In genomic region chr19:39845172-39845571, GRCh38 we compare ENCODE assay signal across 8 cellular contexts. TPM values are rescaled to one million over a fixed set of nuclear protein-coding genes. Genes with fewer than 3 reads are reported as not detected.
DNase-seq lines count a peak whose midpoint lies in the region; ATAC-seq, FAIRE-seq and TF ChIP-seq lines count a peak whose summit lies in the region.

No MANE protein-coding gene starts in this region.

- peaks cover 59% of the 10 kb centered on the region for H3K79me2 ChIP-seq in astrocyte (ENCODE audit: insufficient read depth, low read length)

- no peak for DNase-seq in stimulated activated naive CD8-positive, alpha-beta T cell treated with anti-CD3 and anti-CD28 coated beads, Interleukin-15, Interleukin-2, amounts not matched to agents 100 U/mL and 50 U/mL, for 24 hours
- DNase-seq in astrocyte (ENCODE audit: low read depth), result no peak
- no peak for DNase-seq in lung (ENCODE audit: low spot score)
- DNase-seq in vagina (ENCODE audit: extremely low spot score in 2 of 2), result no peak
- DNase-seq in NCI-H2107 treated with DMSO at 0.1 percent for 48 hours (lab: John Stamatoyannopoulos, UW; ENCODE audit: unreplicated experiment), result no peak

- 22 to 27% methylated on average over 5 of the region's 5 CpGs for WGBS in lung, 2 donors

- peak overlapping the region; percentile 96 for H3K4me3 ChIP-seq in astrocyte (ENCODE audit: insufficient read depth, low read depth, low read length)
- peak overlapping the region; percentile 78 for H3K4me3 ChIP-seq in lung
- peak overlapping the region; percentile 78 to 92 for H3K4me3 ChIP-seq in vagina

- H3K4me1 Mint-ChIP-seq in stimulated activated naive CD8-positive, alpha-beta T cell treated with anti-CD3 and anti-CD28 coated beads, Interleukin-15, Interleukin-2, amounts not matched to agents 100 ng/mL and 50 ng/mL, for 24 hours (ENCODE audit: low read depth), result peaks cover 54% of the 10 kb centered on the region
- peaks cover 40% of the 10 kb centered on the region for H3K4me1 Mint-ChIP-seq in astrocyte (ENCODE audit: low read depth, unreplicated experiment)

- H3K27me3 Mint-ChIP-seq in stimulated activated naive CD8-positive, alpha-beta T cell treated with anti-CD3 and anti-CD28 coated beads, Interleukin-15, Interleukin-2, amounts not matched to agents 100 ng/mL and 50 ng/mL, for 24 hours, result no peaks in the 10 kb centered on the region
- H3K27me3 Mint-ChIP-seq in astrocyte (ENCODE audit: low read depth, unreplicated experiment), result no peaks in the 10 kb centered on the region

- ATAC-seq in stimulated activated naive CD8-positive, alpha-beta T cell treated with anti-CD3 and anti-CD28 coated beads, Interleukin-15, Interleukin-2, amounts not matched to agents 100 U/mL and 50 U/mL, for 24 hours, result no peak
- ATAC-seq in lung (ENCODE audit: insufficient read depth, low FRiP score) (no peak), GM19397 (IDR thresholded peaks at IDR 0.05; ENCODE audit: unreplicated experiment) (no peak), GM18520 (IDR thresholded peaks at IDR 0.05; ENCODE audit: unreplicated experiment) (no peak)

- peaks cover 49% of the 10 kb centered on the region for H3K36me3 Mint-ChIP-seq in stimulated activated naive CD8-positive, alpha-beta T cell treated with anti-CD3 and anti-CD28 coated beads, Interleukin-15, Interleukin-2, amounts not matched to agents 100 ng/mL and 50 ng/mL, for 24 hours (ENCODE audit: low read depth)
- H3K36me3 Mint-ChIP-seq in astrocyte (ENCODE audit: low read depth, unreplicated experiment), result no peaks in the 10 kb centered on the region

- H3K4me1 ChIP-seq in astrocyte (ENCODE audit: insufficient read depth, low read length) (peaks cover 25% of the 10 kb centered on the region), lung (ENCODE audit: control insufficient read depth in 2 of 2, insufficient read depth in 2 of 2, low read length in 2 of 2) (peaks cover 11 to 13% of the 10 kb centered on the region in 2 donors), vagina (peaks cover 46% of the 10 kb centered on the region)

- H3K9ac ChIP-seq in astrocyte (ENCODE audit: low read length), result peak overlapping the region; percentile 96

- no peaks in the 10 kb centered on the region for H3K9me3 ChIP-seq in astrocyte (ENCODE audit: insufficient read depth, low read depth, low read length)
- H3K9me3 ChIP-seq in lung (ENCODE audit: control insufficient read depth in 2 of 2, insufficient read depth in 1 of 2, low read length in 1 of 2), result no peaks in the 10 kb centered on the region
- no peaks in the 10 kb centered on the region for H3K9me3 ChIP-seq in vagina

- no peaks in the 10 kb centered on the region for H3K27me3 ChIP-seq in astrocyte (ENCODE audit: insufficient read depth, low read length)
- H3K27me3 ChIP-seq in lung (ENCODE audit: control insufficient read depth, insufficient read depth), result no peaks in the 10 kb centered on the region
- no peaks in the 10 kb centered on the region for H3K27me3 ChIP-seq in vagina

- H3K27ac Mint-ChIP-seq in stimulated activated naive CD8-positive, alpha-beta T cell treated with anti-CD3 and anti-CD28 coated beads, Interleukin-15, Interleukin-2, amounts not matched to agents 100 ng/mL and 50 ng/mL, for 24 hours, result peak overlapping the region; percentile 96
- peak overlapping the region; percentile 18 for H3K27ac Mint-ChIP-seq in astrocyte (ENCODE audit: unreplicated experiment)

- H4K20me1 ChIP-seq in astrocyte (ENCODE audit: insufficient read depth, low read length), result peaks cover 46% of the 10 kb centered on the region

- H2AFZ ChIP-seq in astrocyte (ENCODE audit: low read depth, low read length), result no peak overlapping the region

- H3K36me3 ChIP-seq in astrocyte (ENCODE audit: insufficient read depth, low read length), result no peaks in the 10 kb centered on the region
- H3K36me3 ChIP-seq in lung (ENCODE audit: control insufficient read depth in 2 of 2, insufficient read depth in 2 of 2, low read length in 2 of 2), result peaks cover 0 to under 1% of the 10 kb centered on the region in 2 donors
- peaks cover 0 to under 1% of the 10 kb centered on the region in 2 donors for H3K36me3 ChIP-seq in vagina

- peak overlapping the region; percentile 69 for H3K27ac ChIP-seq in astrocyte (ENCODE audit: low read depth, low read length)
- no peak overlapping the region for H3K27ac ChIP-seq in lung (ENCODE audit: low read depth in 1 of 2, low read length in 1 of 2)
- H3K27ac ChIP-seq in vagina, result peak overlapping the region; percentile 85

- H3K9me3 Mint-ChIP-seq in stimulated activated naive CD8-positive, alpha-beta T cell treated with anti-CD3 and anti-CD28 coated beads, Interleukin-15, Interleukin-2, amounts not matched to agents 100 ng/mL and 50 ng/mL, for 24 hours, result no peaks in the 10 kb centered on the region
- H3K9me3 Mint-ChIP-seq in astrocyte (ENCODE audit: unreplicated experiment), result peaks cover 2% of the 10 kb centered on the region

- intact Hi-C loops in vagina (cut with DNase I), result loop anchor here (10.0 kb wide), 1 partner anchor 130 kb away; the partner anchor contains the start of gene PSMC4

- no peak for TF ChIP-seq POLR2A in vagina (IDR thresholded peaks at IDR 0.05)

- TF ChIP-seq CTCF in astrocyte (IDR thresholded peaks at IDR 0.05; ENCODE audit: insufficient read depth, low read depth, low read length) (no peak), lung (IDR thresholded peaks at IDR 0.05; ENCODE audit: control extremely low read depth, extremely low read depth) (no peak), vagina (IDR thresholded peaks at IDR 0.05) (no peak)

- FAIRE-seq in astrocyte (lab: Jason Lieb, UNC), result no peak

- peak overlapping the region; percentile 87 for H3K4me2 ChIP-seq in astrocyte (ENCODE audit: low read length)

- H3K4me3 Mint-ChIP-seq in stimulated activated naive CD8-positive, alpha-beta T cell treated with anti-CD3 and anti-CD28 coated beads, Interleukin-15, Interleukin-2, amounts not matched to agents 100 ng/mL and 50 ng/mL, for 24 hours, result peak overlapping the region; percentile 85
- H3K4me3 Mint-ChIP-seq in astrocyte (ENCODE audit: unreplicated experiment), result peak overlapping the region; percentile 98

RNA-seq across cellular contexts. Expression of gene FBL, which starts 1.0 kb away (rescaled TPM):
- total RNA-seq in astrocyte, result 109 and 135 TPM in 2 replicates
- 100 to 1,000 TPM; 152 to 154 TPM for total RNA-seq in lung
- polyA plus RNA-seq in lung, result 100 to 1,000 TPM; 249 to 253 TPM
- 180 TPM for total RNA-seq in vagina

RNA-seq across cellular contexts. Expression of gene DYRK1B, which starts 11.2 kb away (rescaled TPM):
- total RNA-seq in astrocyte (25.4 and 31.4 TPM in 2 replicates), lung (10 to 100 TPM; 25.5 to 25.6 TPM), vagina (5.6 TPM)
- 10 to 100 TPM in 1 of 2 donors, 1 to 10 TPM in 1; 7.9 to 16.1 TPM for polyA plus RNA-seq in lung

Comparison
In these comparisons a context has a peak if more than half of its experiments do, and no peak if none do; other contexts are left out.
1. H3K27ac ChIP-seq: peak in astrocyte (single experiment) and vagina (single experiment); none in lung (0 of 2).
2. Peak in every context shown above with its lines, with median percentiles within 50 percentile points of each other: H3K4me3 ChIP-seq.